ENCODE assay signal across 17 cellular contexts in genomic region chr1:109388884-109389637, GRCh38. TPM values are rescaled to one million over a fixed set of nuclear protein-coding genes. Genes with fewer than 3 reads are reported as not detected.
A peak's percentile ranks its signal among the peaks of the same experiment; 100 is the strongest.
DNase-seq lines count a peak whose midpoint lies in the region; ATAC-seq and TF ChIP-seq lines count a peak whose summit lies in the region.
"Had no signal": no experiment of that assay in that cellular context is flagged by ENCODE, and none has a peak within 500 bp of the region (broad histone marks: within the 10 kb centered on the region; RNA-seq: fewer than 3 reads in every experiment).

No MANE protein-coding gene starts in this region.

- no peaks in the 10 kb centered on the region for H3F3A ChIP-seq in smooth muscle cell (ENCODE audit: low read depth)

- intact Hi-C loops in stomach (cut with DNase I; ENCODE audit: low total_unique reads), result no loop called here

- H3K4me1 Mint-ChIP-seq in CD8-positive, alpha-beta memory T cell, result no peaks in the 10 kb centered on the region
- peaks cover 66% of the 10 kb centered on the region for H3K4me1 Mint-ChIP-seq in brain
- H3K4me1 Mint-ChIP-seq in activated T-cell treated with anti-CD3 and anti-CD28 coated beads, Interleukin-2, amount 50 U/mL, for 72 hours (ENCODE audit: low read depth), result peaks cover 21% of the 10 kb centered on the region

- H3K36me3 ChIP-seq in CD8-positive, alpha-beta memory T cell (ENCODE audit: insufficient read depth, low read length), result no peaks in the 10 kb centered on the region
- H3K36me3 ChIP-seq in stomach (no peaks in the 10 kb centered on the region), smooth muscle cell (ENCODE audit: low read depth) (no peaks in the 10 kb centered on the region)
- H3K36me3 ChIP-seq: colonic mucosa had no signal

- H3K36me3 Mint-ChIP-seq in CD8-positive, alpha-beta memory T cell, result no peaks in the 10 kb centered on the region
- H3K36me3 Mint-ChIP-seq in brain, result peaks cover 20% of the 10 kb centered on the region
- H3K36me3 Mint-ChIP-seq in activated T-cell treated with anti-CD3 and anti-CD28 coated beads, Interleukin-2, amount 50 U/mL, for 72 hours (ENCODE audit: insufficient read depth in 2 of 2), result no peaks in the 10 kb centered on the region

- H3K9ac ChIP-seq in smooth muscle cell (ENCODE audit: low read depth), result no peak overlapping the region

- H3K9me3 Mint-ChIP-seq in CD8-positive, alpha-beta memory T cell, result no peaks in the 10 kb centered on the region
- peaks cover 0 to 6% (median 4%) of the 10 kb centered on the region in 5 experiments for H3K9me3 Mint-ChIP-seq in brain
- H3K9me3 Mint-ChIP-seq in activated T-cell treated with anti-CD3 and anti-CD28 coated beads, Interleukin-2, amount 50 U/mL, for 72 hours, result peaks cover 0 to 1% of the 10 kb centered on the region in 2 donors
- H3K9me3 Mint-ChIP-seq: activated naive CD8-positive, alpha-beta T cell treated with anti-CD3 and anti-CD28 coated beads, Interleukin-2, amount 10 ng/mL, durations not matched to agents 7 days and 5 days had no signal

- no peaks in the 10 kb centered on the region for H3K4me1 ChIP-seq in CD8-positive, alpha-beta memory T cell (ENCODE audit: insufficient read depth, low read length)
- H3K4me1 ChIP-seq in stomach (peaks cover 29 to 98% (median 82%) of the 10 kb centered on the region in 4 donors), smooth muscle cell (ENCODE audit: low read depth) (peaks cover 13% of the 10 kb centered on the region)

- no peak for TF ChIP-seq POLR2A in stomach (IDR thresholded peaks at IDR 0.05)

- 56 to 81% (median 68%) methylated on average over 7 of the region's 7 CpGs for WGBS in stomach, 5 donors
- WGBS in smooth muscle cell (ENCODE audit: low lambda C conversion rate), result 94% methylated on average over 7 of the region's 7 CpGs

- DNase-seq in CD8-positive, alpha-beta memory T cell, result no peak
- DNase-seq in stomach (no peak), amniotic stem cell (lab: John Stamatoyannopoulos, UW) (no peak), AG08395 (ENCODE audit: low spot score) (no peak), smooth muscle cell (lab: John Stamatoyannopoulos, UW; ENCODE audit: unreplicated experiment) (no peak)
- DNase-seq in activated T-cell treated with anti-CD3 and anti-CD28 coated beads, Interleukin-2, amount 50 U/mL, for 72 hours, result no peak
- DNase-seq: activated CD4-positive, alpha-beta T cell treated with anti-CD3 and anti-CD28 coated beads for 48 hours; activated naive CD8-positive, alpha-beta T cell treated with anti-CD3 and anti-CD28 coated beads, Interleukin-2, amount 10 ng/mL, durations not matched to agents 7 days and 5 days; activated T-cell treated with anti-CD3 and anti-CD28 coated beads for 4 hours; colonic mucosa; glutamatergic neuron; MM.1S; naive B cell; NCI-H2081 treated with DMSO at 0.1 percent for 48 hours; stimulated activated CD4-positive, alpha-beta T cell treated with anti-CD3 and anti-CD28 coated beads, Interleukin-2, amount 100 ng/mL, for 48 hours had no signal

- no peaks in the 10 kb centered on the region for H4K20me1 ChIP-seq in smooth muscle cell (ENCODE audit: low read depth)

- peak overlapping the region in 1 of 8 donors; percentile 9 for H3K27ac Mint-ChIP-seq in CD8-positive, alpha-beta memory T cell
- peak overlapping the region in 3 of 5 experiments; percentile 79 to 94 (median 94) for H3K27ac Mint-ChIP-seq in brain
- no peak overlapping the region for H3K27ac Mint-ChIP-seq in activated T-cell treated with anti-CD3 and anti-CD28 coated beads, Interleukin-2, amount 50 U/mL, for 72 hours
- H3K27ac Mint-ChIP-seq: activated naive CD8-positive, alpha-beta T cell treated with anti-CD3 and anti-CD28 coated beads, Interleukin-2, amount 10 ng/mL, durations not matched to agents 7 days and 5 days had no signal

- TF ChIP-seq CTCF in brain (conservative IDR thresholded peaks at IDR 0.05) (no peak), stomach (IDR thresholded peaks at IDR 0.05) (no peak), smooth muscle cell (IDR thresholded peaks at IDR 0.05; ENCODE audit: borderline replicate concordance, insufficient read depth, poor library complexity, severe bottlenecking) (no peak)

- TF ChIP-seq EP300 in stomach (IDR thresholded peaks at IDR 0.05), result no peak

- H3K4me3 Mint-ChIP-seq in CD8-positive, alpha-beta memory T cell, result no peak overlapping the region
- peak overlapping the region in 2 of 5 experiments; percentile 9 to 53 for H3K4me3 Mint-ChIP-seq in brain
- no peak overlapping the region for H3K4me3 Mint-ChIP-seq in activated T-cell treated with anti-CD3 and anti-CD28 coated beads, Interleukin-2, amount 50 U/mL, for 72 hours
- H3K4me3 Mint-ChIP-seq: activated naive CD8-positive, alpha-beta T cell treated with anti-CD3 and anti-CD28 coated beads, Interleukin-2, amount 10 ng/mL, durations not matched to agents 7 days and 5 days; naive B cell had no signal

- POLR2A ChIA-PET in CD8-positive, alpha-beta memory T cell (lab: Charles Lee), result no interaction called here

- H2AFZ ChIP-seq in smooth muscle cell (ENCODE audit: low read depth), result no peak overlapping the region

- no peak overlapping the region for H3K4me3 ChIP-seq in CD8-positive, alpha-beta memory T cell (ENCODE audit: low read length)
- no peak overlapping the region for H3K4me3 ChIP-seq in stomach
- no peak overlapping the region for H3K4me3 ChIP-seq in smooth muscle cell
- H3K4me3 ChIP-seq: colonic mucosa had no signal

- peaks cover 5 to 38% of the 10 kb centered on the region in 2 donors for H3K27me3 Mint-ChIP-seq in CD8-positive, alpha-beta memory T cell
- H3K27me3 Mint-ChIP-seq in brain, result peaks cover 3% of the 10 kb centered on the region
- H3K27me3 Mint-ChIP-seq in activated T-cell treated with anti-CD3 and anti-CD28 coated beads, Interleukin-2, amount 50 U/mL, for 72 hours (ENCODE audit: low read depth), result peaks cover 40% of the 10 kb centered on the region

- H3K9me3 ChIP-seq in CD8-positive, alpha-beta memory T cell (ENCODE audit: low read length), result no peaks in the 10 kb centered on the region
- H3K9me3 ChIP-seq in stomach (no peaks in the 10 kb centered on the region), smooth muscle cell (replicated peaks; ENCODE audit: low read depth) (no peaks in the 10 kb centered on the region)
- H3K9me3 ChIP-seq: colonic mucosa had no signal

- CTCF ChIA-PET in CD8-positive, alpha-beta memory T cell (lab: Charles Lee), result interaction anchor here (1.2 to 1.3 kb wide), 2 partner anchors 10 to 111 kb away, joined by 3 to 4 read pairs; no protein-coding TSS in a partner anchor

- H3K27ac ChIP-seq in CD8-positive, alpha-beta memory T cell (ENCODE audit: low read depth, low read length), result peak overlapping the region; percentile 71
- H3K27ac ChIP-seq in layer of hippocampus (ENCODE audit: low read depth, low read length) (peak overlapping the region; percentile 89), stomach (peak overlapping the region; percentile 16 to 90 (median 86)), smooth muscle cell (ENCODE audit: low read depth) (no peak overlapping the region)
- H3K27ac ChIP-seq: colonic mucosa had no signal

- no peaks in the 10 kb centered on the region for H3K27me3 ChIP-seq in CD8-positive, alpha-beta memory T cell (ENCODE audit: insufficient read depth, low read length, poor library complexity, severe bottlenecking)
- H3K27me3 ChIP-seq in layer of hippocampus (ENCODE audit: control insufficient read depth, insufficient read depth, low read length) (no peaks in the 10 kb centered on the region), stomach (no peaks in the 10 kb centered on the region), smooth muscle cell (ENCODE audit: low read depth) (no peaks in the 10 kb centered on the region)
- H3K27me3 ChIP-seq: colonic mucosa had no signal

- ATAC-seq in activated T-cell treated with anti-CD3 and anti-CD28 coated beads, Interleukin-2, amount 50 U/mL, for 72 hours (replicated peaks in 1 of 2), result no peak

- H3K79me2 ChIP-seq in smooth muscle cell (ENCODE audit: low read depth), result peaks cover 25% of the 10 kb centered on the region

- no peak overlapping the region for H3K4me2 ChIP-seq in smooth muscle cell

RNA-seq across cellular contexts. Expression of gene SORT1, which starts 8.7 kb away (rescaled TPM):
- total RNA-seq in CD8-positive, alpha-beta memory T cell, result 1 to 10 TPM; 3.0 to 3.9 TPM
- 0.16 TPM for polyA plus RNA-seq in CD8-positive, alpha-beta memory T cell
- 107 TPM for polyA plus RNA-seq in brain (ENCODE audit: insufficient read depth, low read depth, low replicate concordance)
- 100 to 1,000 TPM in 1 of 5 donors, 10 to 100 TPM in 4; 35.3 to 481 (median 48.1) TPM for total RNA-seq in stomach
- polyA plus RNA-seq in stomach, result 10 to 100 TPM in 2 of 3 donors, 1 to 10 TPM in 1; 4.6 to 12.6 (median 10.5) TPM
- 1 to 10 TPM; 1.4 to 4.8 TPM for total RNA-seq in activated T-cell treated with anti-CD3 and anti-CD28 coated beads, Interleukin-2, amount 50 U/mL, for 72 hours
- total RNA-seq in smooth muscle cell, result 28.7 and 31.4 TPM in 2 replicates
- 9.8 and 17.0 TPM in 2 replicates for polyA plus RNA-seq in smooth muscle cell

RNA-seq across cellular contexts. Expression of gene PSMA5, which starts 37.2 kb away (rescaled TPM):
- 100 to 1,000 TPM; 207 to 238 TPM for total RNA-seq in CD8-positive, alpha-beta memory T cell
- 120 TPM for polyA plus RNA-seq in CD8-positive, alpha-beta memory T cell
- 48.5 TPM for polyA plus RNA-seq in brain (ENCODE audit: insufficient read depth, low read depth, low replicate concordance)
- total RNA-seq in stomach, result 10 to 100 TPM in 3 of 5 donors, 1 to 10 TPM in 2; 5.3 to 39.3 (median 11.3) TPM
- polyA plus RNA-seq in stomach, result 10 to 100 TPM; 44.7 to 84.2 (median 50.6) TPM
- 100 to 1,000 TPM; 169 to 179 TPM for total RNA-seq in activated T-cell treated with anti-CD3 and anti-CD28 coated beads, Interleukin-2, amount 50 U/mL, for 72 hours
- total RNA-seq in smooth muscle cell, result 54.0 and 57.2 TPM in 2 replicates
- polyA plus RNA-seq in smooth muscle cell, result 89.8 and 93.9 TPM in 2 replicates
